ENCODE assay signal across 8 cellular contexts in genomic region chr5:16465544-16466432, GRCh38. TPM values are rescaled to one million over a fixed set of nuclear protein-coding genes. Genes with fewer than 3 reads are reported as not detected.
DNase-seq lines count a peak whose midpoint lies in the region; ATAC-seq, FAIRE-seq and TF ChIP-seq lines count a peak whose summit lies in the region.

Gene ZNF622 (minus strand): TSS chr5:16465800. CDS start chr5:16465665, 135 bp downstream.

- H3K27ac ChIP-seq in pancreas, result peak within 1 kb of the TSS; percentile 83 to 92 (median 87)
- H3K27ac ChIP-seq in thyroid gland, result peak within 1 kb of the TSS in 2 of 3 donors; percentile 59 to 80

- FAIRE-seq in GM12891 (lab: Jason Lieb, UNC) (peak; percentile 96), pancreas (lab: Jason Lieb, UNC) (no peak)

- H3K9me3 ChIP-seq in pancreas (no peaks in the 10 kb centered on the region), thyroid gland (no peaks in the 10 kb centered on the region)

- WGBS in pancreas, 2 donors, result 0% methylated on average over 68 to 75 of the region's 75 CpGs
- 0 to 1% methylated on average over 30 to 38 of the region's 75 CpGs for WGBS in thyroid gland, 2 donors

- ATAC-seq in HG02798 (IDR thresholded peaks at IDR 0.05; ENCODE audit: poor library complexity, unreplicated experiment) (peak; percentile 88), Right ventricle myocardium inferior (peak; percentile 93), pancreas (peak; percentile 93 to 97 (median 95))

- H3K27me3 ChIP-seq in pancreas, result no peaks in the 10 kb centered on the region
- H3K27me3 ChIP-seq in thyroid gland, result no peaks in the 10 kb centered on the region

- H3K4me1 ChIP-seq in pancreas (peaks cover 25 to 49% (median 28%) of the 10 kb centered on the region in 3 donors), thyroid gland (peaks cover 23 to 37% of the 10 kb centered on the region in 2 donors)

- intact Hi-C loops in Right ventricle myocardium inferior (cut with DNase I), result no loop called here
- intact Hi-C loops in pancreas (cut with DNase I), result no loop called here
- intact Hi-C loops in thyroid gland (cut with DNase I), result loop anchor here (10.0 kb wide), 1 partner anchor 739 kb away; no protein-coding TSS in a partner anchor

- H3K4me3 ChIP-seq in pancreas (peak within 1 kb of the TSS; percentile 69 to 95 (median 88)), thyroid gland (replicated peaks in 1 of 3) (peak within 1 kb of the TSS; percentile 81 to 93 (median 88))

- TF ChIP-seq CTCF in pancreas (IDR thresholded peaks at IDR 0.05) (no peak), thyroid gland (IDR thresholded peaks at IDR 0.05) (no peak)

- TF ChIP-seq POLR2A in GM12891 (IDR thresholded peaks at IDR 0.05; ENCODE audit: low read depth, low read length) (peak; percentile 99), thyroid gland (IDR thresholded peaks at IDR 0.05) (peak in 1 of 2 donors; percentile 91)

- H3K36me3 ChIP-seq in pancreas (peaks cover 0 to 26% (median 10%) of the 10 kb centered on the region in 3 donors), thyroid gland (peaks cover 24% of the 10 kb centered on the region in 2 donors)

- DNase-seq in GM12891 (ENCODE audit: insufficient read length, low spot score) (peak; percentile 64), NCI-H1417 treated with DMSO at 0.1 percent for 48 hours (lab: John Stamatoyannopoulos, UW) (peak; percentile 63), SW 1271 (lab: John Stamatoyannopoulos, UW) (peak; percentile 84 to 90), Right ventricle myocardium inferior (ENCODE audit: missing footprints) (peak; percentile 96), pancreas (peak; percentile 90 to 95 (median 91)), thyroid gland (peak; percentile 93)
- peak; percentile 75 for DNase-seq in activated naive CD8-positive, alpha-beta T cell treated with anti-CD3 and anti-CD28 coated beads, Interleukin-2, amount 50 U/mL, for 16 hours (ENCODE audit: low read depth, low spot score)

TF ChIP-seq in GM12891, 5 proteins besides CTCF, POLR2A, EP300 and RAD21:
- peak; percentile 89 for TF ChIP-seq TAF1 (IDR thresholded peaks at IDR 0.05; ENCODE audit: low read depth, low read length)
- peak; percentile 58 for TF ChIP-seq SPI1 (IDR thresholded peaks at IDR 0.05; ENCODE audit: low read depth, low read length)
- no peak for TF ChIP-seq PAX5 (IDR thresholded peaks at IDR 0.05; ENCODE audit: insufficient read depth, low read length, severe bottlenecking)
- peak; percentile 86 for TF ChIP-seq POU2F2 (IDR thresholded peaks at IDR 0.05; ENCODE audit: low read depth, low read length)
- peak; percentile 98 for TF ChIP-seq POLR2AphosphoS5 (IDR thresholded peaks at IDR 0.05; ENCODE audit: low read depth, low read length)

RNA-seq across cellular contexts. Expression of gene ZNF622, which starts in this region (rescaled TPM):
- 32.7 TPM for polyA plus RNA-seq in GM12891 (2012; ENCODE audit: low read depth, missing spikeins)
- total RNA-seq in Right ventricle myocardium inferior (56.7 TPM), pancreas (10 to 100 TPM; 23.6 to 52.1 (median 33.1) TPM), thyroid gland (10 to 100 TPM; 24.3 to 30.9 (median 28.1) TPM)
- polyA plus RNA-seq in pancreas, result 10 to 100 TPM; 19.3 to 21.3 TPM

Comparison
In these comparisons a context has a peak if more than half of its experiments do, and no peak if none do; other contexts are left out.
1. Peak in every context shown above with its lines: DNase-seq, ATAC-seq, H3K4me3 ChIP-seq and H3K27ac ChIP-seq.